1 cellular context compared by ENCODE assay signal in the genomic region with DNA sequence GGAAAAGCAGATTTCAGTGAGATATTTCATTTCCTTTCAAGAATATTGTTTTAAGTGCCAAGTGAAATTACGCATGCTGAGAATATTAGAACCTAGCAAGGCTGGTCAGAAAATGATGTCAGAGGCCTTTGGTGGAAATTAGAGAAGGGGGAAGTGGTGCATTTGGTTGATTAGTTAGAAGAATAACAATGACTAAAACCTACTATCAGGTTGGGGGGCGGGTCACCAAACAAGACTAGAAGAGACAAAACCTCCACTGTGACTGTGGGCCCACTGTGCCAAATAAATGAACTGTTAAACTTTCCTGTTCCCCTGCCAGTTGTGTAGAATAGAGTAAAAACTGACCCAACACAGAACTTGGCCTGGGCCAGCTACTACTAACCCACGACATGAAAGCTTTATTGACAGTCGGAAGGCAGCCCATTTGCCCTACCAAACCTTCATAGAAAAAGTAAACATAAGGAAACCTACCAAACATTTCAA.
TF ChIP-seq lines count a peak whose summit lies in the region.

No MANE protein-coding gene starts in this region.

TF ChIP-seq in HCT116, 20 proteins besides CTCF, POLR2A, EP300 and RAD21 (continued from another document):
- TF ChIP-seq, protein P1, sequence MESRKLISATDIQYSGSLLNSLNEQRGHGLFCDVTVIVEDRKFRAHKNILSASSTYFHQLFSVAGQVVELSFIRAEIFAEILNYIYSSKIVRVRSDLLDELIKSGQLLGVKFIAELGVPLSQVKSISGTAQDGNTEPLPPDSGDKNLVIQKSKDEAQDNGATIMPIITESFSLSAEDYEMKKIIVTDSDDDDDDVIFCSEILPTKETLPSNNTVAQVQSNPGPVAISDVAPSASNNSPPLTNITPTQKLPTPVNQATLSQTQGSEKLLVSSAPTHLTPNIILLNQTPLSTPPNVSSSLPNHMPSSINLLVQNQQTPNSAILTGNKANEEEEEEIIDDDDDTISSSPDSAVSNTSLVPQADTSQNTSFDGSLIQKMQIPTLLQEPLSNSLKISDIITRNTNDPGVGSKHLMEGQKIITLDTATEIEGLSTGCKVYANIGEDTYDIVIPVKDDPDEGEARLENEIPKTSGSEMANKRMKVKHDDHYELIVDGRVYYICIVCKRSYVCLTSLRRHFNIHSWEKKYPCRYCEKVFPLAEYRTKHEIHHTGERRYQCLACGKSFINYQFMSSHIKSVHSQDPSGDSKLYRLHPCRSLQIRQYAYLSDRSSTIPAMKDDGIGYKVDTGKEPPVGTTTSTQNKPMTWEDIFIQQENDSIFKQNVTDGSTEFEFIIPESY (IDR thresholded peaks at IDR 0.05; ENCODE audit: extremely low read depth, insufficient replicate concordance, low read length), result no peak
- TF ChIP-seq POLR2AphosphoS5 (IDR thresholded peaks at IDR 0.05; ENCODE audit: low read depth, low read length) (no peak), SRF (IDR thresholded peaks at IDR 0.05; ENCODE audit: low read depth) (no peak)
- TF ChIP-seq, protein P2, sequence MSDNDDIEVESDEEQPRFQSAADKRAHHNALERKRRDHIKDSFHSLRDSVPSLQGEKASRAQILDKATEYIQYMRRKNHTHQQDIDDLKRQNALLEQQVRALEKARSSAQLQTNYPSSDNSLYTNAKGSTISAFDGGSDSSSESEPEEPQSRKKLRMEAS (IDR thresholded peaks at IDR 0.05), result no peak
TF ChIP-seq in HCT116: peak in this region for 0.
